In the genomic region with DNA sequence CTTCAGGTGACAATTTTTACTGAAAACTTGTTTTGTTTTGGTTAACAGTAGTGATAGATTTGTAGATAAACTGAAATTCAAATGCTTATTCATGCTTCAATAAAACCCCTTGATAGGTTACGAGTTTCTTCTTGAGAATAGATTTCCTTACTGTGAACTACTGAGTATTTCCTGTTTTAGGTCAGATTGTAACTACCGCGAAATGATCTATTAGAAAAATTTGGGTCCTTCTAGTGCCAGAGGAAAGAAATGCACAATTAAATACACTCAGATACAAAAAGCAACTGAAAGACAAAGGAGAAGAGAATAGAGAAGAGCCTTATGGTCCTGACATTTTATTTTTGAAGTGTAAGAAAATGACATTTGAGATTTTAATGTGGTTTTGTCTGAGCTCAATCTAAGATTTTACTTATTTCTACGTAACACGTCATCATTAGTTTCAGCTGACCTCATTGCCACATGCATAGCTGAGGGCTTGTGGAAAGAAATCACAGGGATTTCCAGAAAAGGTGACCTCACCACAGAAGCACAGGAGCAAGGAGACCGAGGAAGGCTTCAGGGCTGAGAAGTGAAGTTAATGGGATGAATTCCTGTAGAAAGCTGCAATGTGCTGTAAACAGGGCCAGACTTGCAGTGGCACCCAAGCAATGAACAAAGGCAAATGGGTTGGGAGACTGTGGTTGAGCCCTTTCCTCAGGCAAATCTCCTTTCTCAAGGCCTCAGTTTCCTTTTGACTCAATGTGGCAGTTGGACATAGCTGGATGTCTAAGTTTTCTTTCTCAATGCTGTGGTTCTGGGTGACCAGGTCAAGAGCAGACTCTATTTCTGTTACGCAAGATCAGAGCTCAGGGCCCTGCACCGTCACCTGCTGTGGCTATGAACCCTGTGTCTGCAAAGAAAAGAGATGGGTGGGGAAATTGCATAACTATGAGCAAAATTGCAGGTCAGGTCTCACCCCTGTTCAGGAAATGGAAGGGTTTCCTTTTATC, we compare ENCODE assay signal across 9 cellular contexts.
A peak's percentile ranks its signal among the peaks of the same experiment; 100 is the strongest.
DNase-seq lines count a peak whose midpoint lies in the region; ATAC-seq lines count a peak whose summit lies in the region.
"Had no signal": no experiment of that assay in that cellular context is flagged by ENCODE, and none has a peak within 500 bp of the region (broad histone marks: within the 10 kb centered on the region; RNA-seq: fewer than 3 reads in every experiment).

No MANE protein-coding gene starts in this region.

- H3K27ac ChIP-seq in mesendoderm (ENCODE audit: low read depth, low read length), result no peak overlapping the region
- H3K27ac ChIP-seq: thoracic aorta had no signal

- H3K27me3 ChIP-seq in mesendoderm (ENCODE audit: insufficient read depth, low read length, poor library complexity) (no peaks in the 10 kb centered on the region), MG63 (no peaks in the 10 kb centered on the region)

- H2BK120ac ChIP-seq in mesendoderm (ENCODE audit: low read depth, low read length), result no peak overlapping the region

- no peaks in the 10 kb centered on the region for H3K4me1 ChIP-seq in mesendoderm (ENCODE audit: control insufficient read depth, low read depth, low read length)

- H3K27me3 Mint-ChIP-seq in activated T-helper 17 cell treated with anti-CD3 and anti-CD28 coated beads, Interleukin-2, amount 50 U/mL, for 72 hours, result no peaks in the 10 kb centered on the region

- no peak overlapping the region for H3K4me3 ChIP-seq in mesendoderm (ENCODE audit: low read length)
- no peak overlapping the region for H3K4me3 ChIP-seq in MG63
- H3K4me3 ChIP-seq: thoracic aorta had no signal

- H3K4ac ChIP-seq in mesendoderm (ENCODE audit: low read depth, low read length), result no peak overlapping the region

- H3K18ac ChIP-seq in mesendoderm (ENCODE audit: low read length), result no peak overlapping the region

- H3K23ac ChIP-seq in mesendoderm (ENCODE audit: low read length), result no peak overlapping the region

- H3K4me3 Mint-ChIP-seq in activated T-helper 17 cell treated with anti-CD3 and anti-CD28 coated beads, Interleukin-2, amount 50 U/mL, for 72 hours, result peak overlapping the region; percentile 55

- no peaks in the 10 kb centered on the region for H3K9me3 Mint-ChIP-seq in activated T-helper 17 cell treated with anti-CD3 and anti-CD28 coated beads, Interleukin-2, amount 50 U/mL, for 72 hours

- H3K4me2 ChIP-seq in mesendoderm (ENCODE audit: low read length), result no peak overlapping the region

- no peak overlapping the region for H2AK5ac ChIP-seq in mesendoderm (ENCODE audit: low read length)

- H3K56ac ChIP-seq in mesendoderm (ENCODE audit: low read length), result no peak overlapping the region

- no CpG with 5 or more reads among the region's 8 CpGs for WGBS in mesendoderm (ENCODE audit: extremely low coverage, insufficient coverage, low lambda C conversion rate)

- H3K36me3 ChIP-seq in mesendoderm (ENCODE audit: control insufficient read depth, insufficient read depth, low read length), result no peaks in the 10 kb centered on the region
- no peaks in the 10 kb centered on the region for H3K36me3 ChIP-seq in MG63
- H3K36me3 ChIP-seq: thoracic aorta had no signal

- ATAC-seq in GM21381 (IDR thresholded peaks at IDR 0.05; ENCODE audit: unreplicated experiment) (peak; percentile 97), HG03571 (IDR thresholded peaks at IDR 0.05; ENCODE audit: unreplicated experiment) (peak; percentile 93)
- peak; percentile 72 for ATAC-seq in activated T-helper 17 cell treated with anti-CD3 and anti-CD28 coated beads, Interleukin-2, amount 50 U/mL, for 72 hours (replicated peaks)

- peaks cover 11% of the 10 kb centered on the region for H3K4me1 Mint-ChIP-seq in activated T-helper 17 cell treated with anti-CD3 and anti-CD28 coated beads, Interleukin-2, amount 50 U/mL, for 72 hours

- H3K79me1 ChIP-seq in mesendoderm (ENCODE audit: low read length), result no peaks in the 10 kb centered on the region

- peak overlapping the region; percentile 67 for H3K27ac Mint-ChIP-seq in activated T-helper 17 cell treated with anti-CD3 and anti-CD28 coated beads, Interleukin-2, amount 50 U/mL, for 72 hours

- H3K79me2 ChIP-seq in mesendoderm (ENCODE audit: control insufficient read depth, insufficient read depth, low read length), result no peaks in the 10 kb centered on the region

- no peak overlapping the region for H4K5ac ChIP-seq in mesendoderm (ENCODE audit: low read length)

- DNase-seq in Daoy (ENCODE audit: low read depth), result peak; percentile 69
- DNase-seq in mesendoderm, result peak; percentile 77
- DNase-seq in MG63, result no peak
- no peak for DNase-seq in D341Med (ENCODE audit: low spot score)
- DNase-seq in dedifferentiated amniotic fluid mesenchymal stem cell (ENCODE audit: extremely low spot score), result no peak

- H3K9ac ChIP-seq in mesendoderm (ENCODE audit: low read length), result no peak overlapping the region

- no peak overlapping the region for H2BK5ac ChIP-seq in mesendoderm (ENCODE audit: low read length)

- peak overlapping the region; percentile 65 for H4K8ac ChIP-seq in mesendoderm (ENCODE audit: low read depth, low read length)

- H3K36me3 Mint-ChIP-seq in activated T-helper 17 cell treated with anti-CD3 and anti-CD28 coated beads, Interleukin-2, amount 50 U/mL, for 72 hours (ENCODE audit: low read depth), result no peaks in the 10 kb centered on the region

- no peaks in the 10 kb centered on the region for H3K9me3 ChIP-seq in MG63
- H3K9me3 ChIP-seq: thoracic aorta had no signal

- no peak overlapping the region for H2BK15ac ChIP-seq in mesendoderm (replicated peaks; ENCODE audit: low read depth)

Comparison
In these comparisons a context has a peak if more than half of its experiments do, and no peak if none do; other contexts are left out.
1. DNase-seq: peak in Daoy (single experiment) and mesendoderm (single experiment); none in MG63 (single experiment), D341Med (single experiment) and dedifferentiated amniotic fluid mesenchymal stem cell (single experiment).
2. Peak in every context shown above with its lines, with median percentiles within 50 percentile points of each other: ATAC-seq.